Comparison of ENCODE assay signal across 15 cellular contexts in genomic region chr14:52902971-52903385, GRCh38. TPM values are rescaled to one million over a fixed set of nuclear protein-coding genes. Genes with fewer than 3 reads are reported as not detected.
DNase-seq lines count a peak whose midpoint lies in the region; ATAC-seq and TF ChIP-seq lines count a peak whose summit lies in the region.
"Had no signal": no experiment of that assay in that cellular context is flagged by ENCODE, and none has a peak within 500 bp of the region (broad histone marks: within the 10 kb centered on the region; RNA-seq: fewer than 3 reads in every experiment).

No MANE protein-coding gene starts in this region.

- H3K27ac ChIP-seq in GM23338 (ENCODE audit: low read depth), result no peak overlapping the region
- H3K27ac ChIP-seq: parathyroid adenoma had no signal

- H2AFZ ChIP-seq in GM23338, result no peak overlapping the region
- H2AFZ ChIP-seq: parathyroid adenoma had no signal

- DNase-seq in GM23338 (ENCODE audit: low spot score) (no peak), WTC11 (ENCODE audit: low spot score) (no peak), fibroblast of mammary gland (ENCODE audit: low read depth) (peak; percentile 66), renal cortical epithelial cell (ENCODE audit: low read depth) (peak; percentile 50), T1000 (lab: John Stamatoyannopoulos, UW) (no peak)
- DNase-seq in activated CD4-positive, alpha-beta memory T cell treated with anti-CD3 and anti-CD28 coated beads for 36 hours, result no peak
- DNase-seq: activated CD4-positive, CD25-positive, alpha-beta regulatory T cell treated with anti-CD3 and anti-CD28 coated beads, Interleukin-2, amount 50 U/mL, for 72 hours; activated T-cell treated with anti-CD3 and anti-CD28 coated beads, Interleukin-2, amount 50 U/mL, for 24 hours; DMS153; effector memory CD4-positive, alpha-beta T cell; hypothalamus; stimulated activated CD4-positive, alpha-beta T cell treated with anti-CD3 and anti-CD28 coated beads, Interleukin-1b, Interleukin-23, amount 100 ng/mL, for 48 hours had no signal

- no peaks in the 10 kb centered on the region for H3K36me3 ChIP-seq in GM23338 (ENCODE audit: insufficient read depth)

- no peak for ATAC-seq in GM23338
- no peak for ATAC-seq in WTC11
- ATAC-seq in HG03565 (IDR thresholded peaks at IDR 0.05; ENCODE audit: unreplicated experiment), result no peak
- ATAC-seq in HG02798 (IDR thresholded peaks at IDR 0.05; ENCODE audit: poor library complexity, unreplicated experiment), result no peak

- H3K4me3 ChIP-seq in GM23338 (no peak overlapping the region), fibroblast of mammary gland (ENCODE audit: control insufficient read depth, low read depth, low read length) (no peak overlapping the region)

- H3K27me3 Mint-ChIP-seq in GM23338 (ENCODE audit: insufficient read depth, low read depth, poor library complexity), result no peaks in the 10 kb centered on the region
- no peaks in the 10 kb centered on the region for H3K27me3 Mint-ChIP-seq in WTC11 (ENCODE audit: low read depth)
- no peaks in the 10 kb centered on the region for H3K27me3 Mint-ChIP-seq in activated CD4-positive, alpha-beta memory T cell treated with anti-CD3 and anti-CD28 coated beads for 36 hours
- H3K27me3 Mint-ChIP-seq: activated T-cell treated with anti-CD3 and anti-CD28 coated beads, Interleukin-2, amount 50 U/mL, for 24 hours had no signal

- peaks cover 4% of the 10 kb centered on the region; the same call in 1 of the 2 replicates for H3F3A ChIP-seq in GM23338 (replicated peaks; ENCODE audit: low read depth)

- CTCF ChIA-PET in WTC11 (lab: Charles Lee), result no interaction called here
- CTCF ChIA-PET in activated CD4-positive, alpha-beta memory T cell treated with anti-CD3 and anti-CD28 coated beads for 36 hours (lab: Charles Lee), result no interaction called here

- H3K4me1 ChIP-seq in GM23338 (ENCODE audit: insufficient read depth), result peaks cover 8% of the 10 kb centered on the region
- H3K4me1 ChIP-seq: parathyroid adenoma had no signal

- no peak for TF ChIP-seq CTCF in GM23338 (conservative IDR thresholded peaks at IDR 0.05; ENCODE audit: low read depth in 2 of 2)
- no peak for TF ChIP-seq CTCF in WTC11 (IDR thresholded peaks at IDR 0.05)
- TF ChIP-seq CTCF in fibroblast of mammary gland (conservative IDR thresholded peaks at IDR 0.05; ENCODE audit: control insufficient read depth, insufficient read depth, low read depth, low read length), result no peak

- peak overlapping the region; percentile 43; the same call in 1 of the 2 replicates for H3K27ac Mint-ChIP-seq in GM23338
- H3K27ac Mint-ChIP-seq in WTC11, result peak overlapping the region; percentile 5
- no peak overlapping the region for H3K27ac Mint-ChIP-seq in activated CD4-positive, alpha-beta memory T cell treated with anti-CD3 and anti-CD28 coated beads for 36 hours
- H3K27ac Mint-ChIP-seq: activated T-cell treated with anti-CD3 and anti-CD28 coated beads, Interleukin-2, amount 50 U/mL, for 24 hours had no signal

- H4K20me1 ChIP-seq in GM23338 (replicated peaks; ENCODE audit: insufficient read depth), result peaks cover 3% of the 10 kb centered on the region; the same call in 1 of the 2 replicates

- H3K4me2 ChIP-seq in GM23338, result no peak overlapping the region

- H3K4me1 Mint-ChIP-seq in GM23338 (peaks cover 27% of the 10 kb centered on the region), WTC11 (peaks cover 27% of the 10 kb centered on the region)
- H3K4me1 Mint-ChIP-seq in activated CD4-positive, alpha-beta memory T cell treated with anti-CD3 and anti-CD28 coated beads for 36 hours (ENCODE audit: low read depth), result no peaks in the 10 kb centered on the region

- POLR2A ChIA-PET in WTC11 (lab: Charles Lee), result no interaction called here
- POLR2A ChIA-PET in activated CD4-positive, alpha-beta memory T cell treated with anti-CD3 and anti-CD28 coated beads for 36 hours (lab: Charles Lee), result no interaction called here

- H3K9me2 ChIP-seq in GM23338 (ENCODE audit: insufficient read depth), result no peaks in the 10 kb centered on the region

- H3K4me3 Mint-ChIP-seq in GM23338 (no peak overlapping the region), WTC11 (no peak overlapping the region)
- H3K4me3 Mint-ChIP-seq in activated CD4-positive, alpha-beta memory T cell treated with anti-CD3 and anti-CD28 coated beads for 36 hours, result no peak overlapping the region
- H3K4me3 Mint-ChIP-seq: activated T-cell treated with anti-CD3 and anti-CD28 coated beads, Interleukin-2, amount 50 U/mL, for 24 hours had no signal

- H3K27me3 ChIP-seq in GM23338 (ENCODE audit: insufficient read depth), result no peaks in the 10 kb centered on the region

- no peaks in the 10 kb centered on the region for H3K9me3 Mint-ChIP-seq in GM23338
- H3K9me3 Mint-ChIP-seq in WTC11, result no peaks in the 10 kb centered on the region
- no peaks in the 10 kb centered on the region for H3K9me3 Mint-ChIP-seq in activated CD4-positive, alpha-beta memory T cell treated with anti-CD3 and anti-CD28 coated beads for 36 hours
- H3K9me3 Mint-ChIP-seq: activated T-cell treated with anti-CD3 and anti-CD28 coated beads, Interleukin-2, amount 50 U/mL, for 24 hours had no signal

- intact Hi-C loops in activated CD4-positive, alpha-beta memory T cell treated with anti-CD3 and anti-CD28 coated beads for 36 hours (cut with micrococcal nuclease), result no loop called here

- H3K36me3 Mint-ChIP-seq in GM23338 (ENCODE audit: low read depth), result peaks cover 7% of the 10 kb centered on the region; the same call in 2 of the 3 replicates
- H3K36me3 Mint-ChIP-seq in WTC11, result no peaks in the 10 kb centered on the region; the same call in 1 of the 2 replicates
- H3K36me3 Mint-ChIP-seq in activated CD4-positive, alpha-beta memory T cell treated with anti-CD3 and anti-CD28 coated beads for 36 hours, result no peaks in the 10 kb centered on the region

- peaks cover 77% of the 10 kb centered on the region for H3K79me2 ChIP-seq in GM23338 (replicated peaks; ENCODE audit: insufficient read depth)

TF ChIP-seq in GM23338, 12 proteins besides CTCF, POLR2A, EP300 and RAD21 (continues in another document):
- TF ChIP-seq EZH2 (IDR thresholded peaks at IDR 0.05; ENCODE audit: low read depth, unreplicated experiment) (no peak), JUNB (IDR thresholded peaks at IDR 0.05; ENCODE audit: unreplicated experiment) (no peak), NANOG (IDR thresholded peaks at IDR 0.05; ENCODE audit: borderline replicate concordance) (no peak), POLR2AphosphoS5 (IDR thresholded peaks at IDR 0.05; ENCODE audit: low read depth) (no peak), ETS1 (IDR thresholded peaks at IDR 0.05) (no peak), EZH2phosphoT487 (IDR thresholded peaks at IDR 0.05; ENCODE audit: unreplicated experiment) (no peak), ZNF114 (CRISPR knock-in tag; IDR thresholded peaks at IDR 0.05) (no peak)

TF ChIP-seq in WTC11, 78 proteins besides CTCF, POLR2A, EP300 and RAD21:
- TF ChIP-seq ZNF138 (CRISPR knock-in tag; conservative IDR thresholded peaks at IDR 0.05) (no peak), HMGXB4 (CRISPR knock-in tag; IDR thresholded peaks at IDR 0.05) (no peak), EMX1 (CRISPR knock-in tag; IDR thresholded peaks at IDR 0.05) (no peak), ZNF671 (CRISPR knock-in tag; IDR thresholded peaks at IDR 0.05) (no peak)

RNA-seq across cellular contexts. Expression of gene FERMT2, which starts 47.9 kb away (rescaled TPM):
- 102 and 108 TPM in 2 replicates for total RNA-seq in GM23338 (2014; rRNA removed; shearing (Covaris generic))
- polyA plus RNA-seq in GM23338 (2016; fragmentation: Nextera tagmentation; extraction: Ambion mirVana), result 148 and 152 TPM in 2 replicates
- total RNA-seq in WTC11 (2021) (87.8 to 97.7 TPM (median 92.8 TPM) in 3 replicates), renal cortical epithelial cell (87.2 and 126 TPM in 2 replicates)
- total RNA-seq in activated CD4-positive, alpha-beta memory T cell treated with anti-CD3 and anti-CD28 coated beads for 36 hours, result 1 to 10 TPM; 3.8 to 5.3 TPM

Comparison
In these comparisons a context has a peak if more than half of its experiments do, and no peak if none do; other contexts are left out.
1. DNase-seq: peak in fibroblast of mammary gland (single experiment) and renal cortical epithelial cell (single experiment); none in GM23338 (single experiment), WTC11 (single experiment), T1000 (single experiment) and activated CD4-positive, alpha-beta memory T cell treated with anti-CD3 and anti-CD28 coated beads for 36 hours (single experiment).
2. RNA of gene FERMT2, which starts 47.9 kb away (total RNA-seq): 87.2 to 126 TPM in renal cortical epithelial cell, 102 to 108 TPM in GM23338 and 87.8 to 97.7 TPM in WTC11; 3.8 to 5.3 TPM in activated CD4-positive, alpha-beta memory T cell treated with anti-CD3 and anti-CD28 coated beads for 36 hours; every median in the first group is over 10 times any median in the second.